In genomic region chr15:70084461-70084860, GRCh38 we compare ENCODE assay signal across 1 cellular context.
TF ChIP-seq lines count a peak whose summit lies in the region.

No MANE protein-coding gene starts in this region.

TF ChIP-seq in GM23338, 12 proteins besides CTCF, POLR2A, EP300 and RAD21:
- no peak for TF ChIP-seq ETS1 (IDR thresholded peaks at IDR 0.05)
- no peak for TF ChIP-seq NANOG (IDR thresholded peaks at IDR 0.05; ENCODE audit: borderline replicate concordance)
- TF ChIP-seq ZNF114 (CRISPR knock-in tag; IDR thresholded peaks at IDR 0.05): no peak
- no peak for TF ChIP-seq STAT1 (IDR thresholded peaks at IDR 0.05; ENCODE audit: unreplicated experiment)
- no peak for TF ChIP-seq REST (IDR thresholded peaks at IDR 0.05; ENCODE audit: unreplicated experiment)
- no peak for TF ChIP-seq ZNF462 (CRISPR knock-in tag; IDR thresholded peaks at IDR 0.05)
- TF ChIP-seq EZH2 (IDR thresholded peaks at IDR 0.05; ENCODE audit: low read depth, unreplicated experiment): no peak
- TF ChIP-seq CREB1 (CRISPR knock-in tag; IDR thresholded peaks at IDR 0.05; ENCODE audit: low read depth): no peak
- TF ChIP-seq JUNB (IDR thresholded peaks at IDR 0.05; ENCODE audit: unreplicated experiment): no peak
- TF ChIP-seq POLR2AphosphoS5 (IDR thresholded peaks at IDR 0.05; ENCODE audit: low read depth): no peak
- TF ChIP-seq ZNF331 (CRISPR knock-in tag; IDR thresholded peaks at IDR 0.05; ENCODE audit: low read depth): no peak
